Comparison of ENCODE assay signal across 38 cellular contexts in the genomic region with DNA sequence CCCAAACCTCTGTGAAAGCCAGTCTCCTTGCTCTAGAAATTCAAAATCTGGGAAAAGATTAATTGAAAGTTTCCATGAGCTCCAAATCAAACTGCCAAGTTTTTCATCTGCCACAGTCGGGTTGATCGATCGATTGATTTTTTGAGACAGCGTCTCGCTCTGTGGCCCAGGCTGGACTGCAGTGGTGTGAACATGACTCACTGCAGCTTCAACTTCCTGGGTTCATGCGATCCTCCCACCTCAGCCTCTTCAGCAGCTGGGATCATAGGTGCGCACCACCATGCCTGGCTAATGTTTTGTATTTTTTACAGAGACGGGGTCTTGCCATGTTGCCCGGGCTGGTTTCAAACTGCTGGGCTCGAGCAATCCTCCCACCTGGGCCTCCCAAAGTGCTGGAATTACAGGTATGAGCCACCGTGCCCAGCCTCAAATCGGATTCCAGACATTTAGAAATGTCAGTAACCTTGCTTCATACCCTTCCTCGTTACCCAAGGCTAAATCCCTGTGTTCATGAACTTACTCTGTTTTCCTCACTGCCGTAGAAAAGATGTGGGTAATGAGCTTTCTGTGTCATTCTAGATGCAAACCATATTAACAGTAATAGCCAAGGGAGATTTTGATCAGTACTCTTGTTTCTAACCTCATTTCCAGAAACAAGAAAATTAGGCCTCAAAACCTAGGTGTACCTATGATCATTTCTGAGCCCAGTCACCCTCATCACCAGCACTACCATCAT.
"Had no signal": no experiment of that assay in that cellular context is flagged by ENCODE, and none has a peak within 500 bp of the region (broad histone marks: within the 10 kb centered on the region; RNA-seq: fewer than 3 reads in every experiment).

No MANE protein-coding gene starts in this region.

- H3K36me3 Mint-ChIP-seq: activated CD4-positive, alpha-beta memory T cell treated with anti-CD3 and anti-CD28 coated beads for 36 hours; activated naive CD4-positive, alpha-beta T cell treated with anti-CD3 and anti-CD28 coated beads, Interleukin-2, amount 50 U/mL, for 72 hours; activated naive CD8-positive, alpha-beta T cell treated with anti-CD3 and anti-CD28 coated beads for 36 hours had no signal

- H3K9me3 ChIP-seq: adrenal gland, body of pancreas, breast epithelium had no signal

- H3K4me3 Mint-ChIP-seq: activated B cell treated with CpG ODN at 0.5 μM for 24 hours; activated CD4-positive, alpha-beta memory T cell treated with anti-CD3 and anti-CD28 coated beads for 36 hours; activated CD4-positive, alpha-beta T cell treated with anti-CD3 and anti-CD28 coated beads, Interleukin-2, amount 10 ng/mL, durations not matched to agents 24 days and 14 days; activated CD8-positive, alpha-beta T cell treated with anti-CD3 and anti-CD28 coated beads for 36 hours; activated naive CD4-positive, alpha-beta T cell treated with anti-CD3 and anti-CD28 coated beads for 36 hours; activated naive CD8-positive, alpha-beta T cell treated with anti-CD3 and anti-CD28 coated beads for 36 hours; activated T-cell treated with anti-CD3 and anti-CD28 coated beads, Interleukin-2, amount 50 U/mL, for 4 hours; activated T-cell treated with anti-CD3 and anti-CD28 coated beads, Interleukin-2, amount 50 U/mL, for 72 hours; activated T-helper 1 cell treated with anti-CD3 and anti-CD28 coated beads, Interleukin-12 subunit alpha, Interleukin-12 subunit beta, Interleukin-2, Interleukin-4 antibody, amounts not matched to agents 30 ng/mL and 10 ng/mL and 1 ng/mL, durations not matched to agents 14 hours and 24 hours and 36 hours; activated T-helper 17 cell treated with anti-CD3 and anti-CD28 coated beads, Interleukin-2, amount 50 U/mL, for 72 hours; central memory CD8-positive, alpha-beta T cell; T-helper 1 cell treated with Interleukin-12 subunit alpha and Interleukin-12 subunit beta and Interleukin-4 antibody, amounts not matched to agents 30 μg/mL and 1 μg/mL, for 36 hours; T-helper 2 cell treated with Interferon-gamma antibody and Interleukin-4, amounts not matched to agents 5 μg/mL and 100 μg/mL, for 36 hours had no signal

- H3K27me3 Mint-ChIP-seq: activated B cell treated with CpG ODN at 0.5 μM for 24 hours; activated CD4-positive, alpha-beta memory T cell treated with anti-CD3 and anti-CD28 coated beads for 36 hours; activated CD4-positive, alpha-beta T cell treated with anti-CD3 and anti-CD28 coated beads, Interleukin-2, amount 10 ng/mL, durations not matched to agents 24 days and 14 days; activated CD8-positive, alpha-beta T cell treated with anti-CD3 and anti-CD28 coated beads for 36 hours; activated naive CD8-positive, alpha-beta T cell treated with anti-CD3 and anti-CD28 coated beads for 36 hours; activated T-helper 17 cell treated with anti-CD3 and anti-CD28 coated beads, Interleukin-2, amount 50 U/mL, for 72 hours had no signal

- H3K4me1 Mint-ChIP-seq: activated B cell treated with CpG ODN at 0.5 μM for 24 hours; activated CD4-positive, alpha-beta T cell treated with anti-CD3 and anti-CD28 coated beads, Interleukin-2, amount 10 ng/mL, durations not matched to agents 24 days and 14 days; activated naive CD8-positive, alpha-beta T cell treated with anti-CD3 and anti-CD28 coated beads for 36 hours; activated T-helper 17 cell treated with anti-CD3 and anti-CD28 coated beads, Interleukin-2, amount 50 U/mL, for 72 hours; central memory CD8-positive, alpha-beta T cell had no signal

- H3K4me3 ChIP-seq: adrenal gland, body of pancreas, breast epithelium had no signal

- H3K27ac Mint-ChIP-seq: activated B cell treated with CpG ODN at 0.5 μM for 24 hours; activated CD4-positive, alpha-beta memory T cell treated with anti-CD3 and anti-CD28 coated beads for 36 hours; activated CD4-positive, alpha-beta T cell treated with anti-CD3 and anti-CD28 coated beads, Interleukin-2, amount 10 ng/mL, durations not matched to agents 24 days and 14 days; activated CD8-positive, alpha-beta T cell treated with anti-CD3 and anti-CD28 coated beads for 36 hours; activated naive CD4-positive, alpha-beta T cell treated with anti-CD3 and anti-CD28 coated beads for 36 hours; activated naive CD4-positive, alpha-beta T cell treated with anti-CD3 and anti-CD28 coated beads, Interleukin-2, amount 50 U/mL, for 72 hours; activated naive CD8-positive, alpha-beta T cell treated with anti-CD3 and anti-CD28 coated beads for 36 hours; activated T-cell treated with anti-CD3 and anti-CD28 coated beads, Interleukin-2, amount 50 U/mL, for 72 hours; activated T-helper 1 cell treated with anti-CD3 and anti-CD28 coated beads, Interleukin-12 subunit alpha, Interleukin-12 subunit beta, Interleukin-2, Interleukin-4 antibody, amounts not matched to agents 30 ng/mL and 10 ng/mL and 1 ng/mL, durations not matched to agents 14 hours and 24 hours and 36 hours; activated T-helper 17 cell treated with anti-CD3 and anti-CD28 coated beads, Interleukin-2, amount 50 U/mL, for 72 hours; T-helper 1 cell treated with Interleukin-12 subunit alpha and Interleukin-12 subunit beta and Interleukin-4 antibody, amounts not matched to agents 30 μg/mL and 1 μg/mL, for 36 hours; T-helper 2 cell treated with Interferon-gamma antibody and Interleukin-4, amounts not matched to agents 5 μg/mL and 100 μg/mL, for 36 hours had no signal

- DNase-seq: activated B cell treated with CpG ODN at 0.5 μM for 24 hours; activated CD4-positive, alpha-beta memory T cell treated with anti-CD3 and anti-CD28 coated beads for 36 hours; activated CD4-positive, alpha-beta T cell treated with anti-CD3 and anti-CD28 coated beads for 4 hours; activated CD4-positive, alpha-beta T cell treated with anti-CD3 and anti-CD28 coated beads, Interleukin-2, amount 10 ng/mL, durations not matched to agents 24 days and 14 days; activated CD4-positive, alpha-beta T cell treated with anti-CD3 and anti-CD28 coated beads, Interleukin-2, amount 50 U/mL, for 1 hour; activated CD4-positive, alpha-beta T cell treated with anti-CD3 and anti-CD28 coated beads, Interleukin-2, amount 50 U/mL, for 4 hours; activated CD4-positive, CD25-positive, alpha-beta regulatory T cell treated with anti-CD3 and anti-CD28 coated beads, Interleukin-2, amount 50 U/mL, for 72 hours; activated CD8-positive, alpha-beta memory T cell treated with anti-CD3 and anti-CD28 coated beads, Interleukin-2, amount 50 U/mL, for 4 hours; activated CD8-positive, alpha-beta T cell treated with anti-CD3 and anti-CD28 coated beads for 36 hours; activated gamma-delta T cell treated with Interleukin-2 at 50 U/mL for 16 hours; activated naive CD4-positive, alpha-beta T cell; activated naive CD4-positive, alpha-beta T cell treated with anti-CD3 and anti-CD28 coated beads for 36 hours; activated naive CD4-positive, alpha-beta T cell treated with anti-CD3 and anti-CD28 coated beads, Interleukin-2, amount 50 U/mL, for 16 hours; activated naive CD8-positive, alpha-beta T cell treated with anti-CD3 and anti-CD28 coated beads for 36 hours; activated T-cell treated with anti-CD3 and anti-CD28 coated beads for 4 hours; activated T-cell treated with anti-CD3 and anti-CD28 coated beads, Interleukin-2, amount 50 U/mL, for 1 hour; activated T-cell treated with anti-CD3 and anti-CD28 coated beads, Interleukin-2, amount 50 U/mL, for 4 hours; activated T-cell treated with anti-CD3 and anti-CD28 coated beads, Interleukin-2, amount 50 U/mL, for 72 hours; adrenal gland; amniotic stem cell; aorta; body of pancreas; brain microvascular endothelial cell; caudate nucleus; cerebellar nuclear complex; T-helper 1 cell; T-helper 2 cell; T-helper 9 cell had no signal

- ATAC-seq: activated CD8-positive, alpha-beta T cell treated with anti-CD3 and anti-CD28 coated beads for 36 hours; activated naive CD4-positive, alpha-beta T cell treated with anti-CD3 and anti-CD28 coated beads, Interleukin-2, amount 50 U/mL, for 72 hours; activated T-cell treated with anti-CD3 and anti-CD28 coated beads, Interleukin-2, amount 50 U/mL, for 4 hours; activated T-cell treated with anti-CD3 and anti-CD28 coated beads, Interleukin-2, amount 50 U/mL, for 72 hours; activated T-helper 17 cell treated with anti-CD3 and anti-CD28 coated beads, Interleukin-2, amount 50 U/mL, for 72 hours; body of pancreas had no signal

- H3K36me3 ChIP-seq: adrenal gland, brain microvascular endothelial cell, breast epithelium had no signal

- H3K27me3 ChIP-seq: adrenal gland, body of pancreas, brain microvascular endothelial cell, breast epithelium had no signal

- H3K27ac ChIP-seq: adrenal gland, body of pancreas, brain microvascular endothelial cell, breast epithelium, VCaP had no signal

- FAIRE-seq: astrocyte, TTC549 had no signal

- H3K4me1 ChIP-seq: adrenal gland, body of pancreas, breast epithelium had no signal

- H3K9me3 Mint-ChIP-seq: activated B cell treated with CpG ODN at 0.5 μM for 24 hours; activated CD4-positive, alpha-beta memory T cell treated with anti-CD3 and anti-CD28 coated beads for 36 hours; activated CD4-positive, alpha-beta T cell treated with anti-CD3 and anti-CD28 coated beads, Interleukin-2, amount 10 ng/mL, durations not matched to agents 24 days and 14 days; activated CD8-positive, alpha-beta T cell treated with anti-CD3 and anti-CD28 coated beads for 36 hours; activated naive CD4-positive, alpha-beta T cell treated with anti-CD3 and anti-CD28 coated beads for 36 hours; activated naive CD4-positive, alpha-beta T cell treated with anti-CD3 and anti-CD28 coated beads, Interleukin-2, amount 50 U/mL, for 72 hours; activated naive CD8-positive, alpha-beta T cell treated with anti-CD3 and anti-CD28 coated beads for 36 hours; activated T-cell treated with anti-CD3 and anti-CD28 coated beads, Interleukin-2, amount 50 U/mL, for 4 hours; activated T-cell treated with anti-CD3 and anti-CD28 coated beads, Interleukin-2, amount 50 U/mL, for 72 hours; activated T-helper 1 cell treated with anti-CD3 and anti-CD28 coated beads, Interleukin-12 subunit alpha, Interleukin-12 subunit beta, Interleukin-2, Interleukin-4 antibody, amounts not matched to agents 30 ng/mL and 10 ng/mL and 1 ng/mL, durations not matched to agents 14 hours and 24 hours and 36 hours; activated T-helper 17 cell treated with anti-CD3 and anti-CD28 coated beads, Interleukin-2, amount 50 U/mL, for 72 hours; central memory CD8-positive, alpha-beta T cell; T-helper 1 cell treated with Interleukin-12 subunit alpha and Interleukin-12 subunit beta and Interleukin-4 antibody, amounts not matched to agents 30 μg/mL and 1 μg/mL, for 36 hours; T-helper 2 cell treated with Interferon-gamma antibody and Interleukin-4, amounts not matched to agents 5 μg/mL and 100 μg/mL, for 36 hours had no signal
